In the genomic region with DNA sequence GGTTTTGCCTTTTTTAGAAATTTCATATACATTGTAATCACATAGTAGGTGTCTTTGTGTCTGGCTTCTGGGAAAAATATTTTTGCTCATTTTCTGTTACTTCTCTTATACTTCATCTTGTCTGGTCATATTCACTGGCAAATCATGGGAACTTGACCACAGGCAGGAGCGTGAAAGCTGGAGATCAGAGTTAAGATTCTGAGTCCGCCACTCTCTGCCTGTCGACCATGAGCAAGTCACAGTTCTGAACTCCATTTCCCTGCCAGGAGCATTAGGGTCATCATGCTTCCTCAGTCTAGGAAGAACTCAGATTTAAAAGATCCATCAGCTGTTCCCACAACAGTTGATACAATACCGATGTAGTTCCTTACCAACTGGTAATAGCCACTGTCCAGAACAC, we compare ENCODE assay signal across 32 cellular contexts. TPM values are rescaled to one million over a fixed set of nuclear protein-coding genes. Genes with fewer than 3 reads are reported as not detected.
"Had no signal": no experiment of that assay in that cellular context is flagged by ENCODE, and none has a peak within 500 bp of the region (broad histone marks: within the 10 kb centered on the region; RNA-seq: fewer than 3 reads in every experiment).

No MANE protein-coding gene starts in this region.

- H3K36me3 ChIP-seq: esophagus squamous epithelium, gastrocnemius medialis, heart right ventricle, left lung, lower lobe of right lung had no signal

- ATAC-seq: effector memory CD8-positive, alpha-beta T cell; esophagus mucosa; gastrocnemius medialis; heart right ventricle; left cardiac atrium; left lung; left ventricle myocardium superior; lower lobe of right lung; mucosa of descending colon; naive thymus-derived CD4-positive, alpha-beta T cell had no signal

- H3K27me3 ChIP-seq: gastrocnemius medialis had no signal

- DNase-seq: dermis blood vessel endothelial cell; effector CD8-positive, alpha-beta T cell; effector memory CD8-positive, alpha-beta T cell; endodermal cell; erythroblast; esophagus squamous epithelium; foreskin fibroblast; foreskin melanocyte; gastrocnemius medialis; glutamatergic neuron; head of caudate nucleus; heart right ventricle; hippocampal formation; left cardiac atrium; left lung; left ventricle myocardium superior; lower lobe of right lung; mesenchymal stem cell; mucosa of descending colon; naive thymus-derived CD4-positive, alpha-beta T cell had no signal

- FAIRE-seq: colon, endometrium, islet of Langerhans, keratinocyte had no signal

- H3K4me1 ChIP-seq: esophagus squamous epithelium, gastrocnemius medialis, heart right ventricle, left lung, lower lobe of right lung had no signal

- H3K4me3 ChIP-seq: coronary artery, esophagus squamous epithelium, gastrocnemius medialis, heart right ventricle, left lung, lower lobe of right lung, mucosa of descending colon had no signal

- H3K27ac ChIP-seq: coronary artery, epithelial cell of prostate, esophagus squamous epithelium, gastrocnemius medialis, heart right ventricle, left lung, lower lobe of right lung had no signal

- H3K9me3 ChIP-seq: esophagus squamous epithelium, gastrocnemius medialis, left lung, lower lobe of right lung, mucosa of descending colon had no signal

RNA-seq across cellular contexts. Expression of gene SCGN, which starts 12.4 kb away (rescaled TPM):
- total RNA-seq: endodermal cell; esophagus mucosa; esophagus squamous epithelium; gastrocnemius medialis; glomerular endothelial cell; kidney epithelial cell; left lung; lower leg skin; lower lobe of right lung; lung microvascular endothelial cell; mesothelial cell of epicardium; naive thymus-derived CD4-positive, alpha-beta T cell had no signal
- polyA plus RNA-seq: keratinocyte; naive thymus-derived CD4-positive, alpha-beta T cell had no signal
